ENCODE assay signal across 13 cellular contexts in the genomic region with DNA sequence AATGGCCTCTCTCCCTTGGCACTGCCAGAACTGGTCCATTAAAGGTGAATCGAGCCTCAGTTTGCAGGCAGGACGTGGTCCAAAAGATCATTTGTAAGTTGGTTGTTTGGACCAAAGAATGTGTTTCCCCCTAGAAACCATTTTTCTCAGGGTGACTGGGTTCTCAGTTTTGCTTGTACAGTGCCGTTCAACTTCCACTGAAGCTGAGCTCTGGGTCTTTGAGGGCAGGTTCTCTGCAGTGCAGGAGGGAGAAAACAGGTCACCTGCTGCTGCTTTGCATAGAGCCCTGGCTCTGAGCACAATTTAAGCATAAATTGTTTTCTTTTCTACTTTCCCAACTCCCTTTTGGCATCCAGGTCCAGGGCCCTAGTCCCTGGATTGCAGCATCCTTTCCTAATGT. TPM values are rescaled to one million over a fixed set of nuclear protein-coding genes. Genes with fewer than 3 reads are reported as not detected.
DNase-seq lines count a peak whose midpoint lies in the region; ATAC-seq and TF ChIP-seq lines count a peak whose summit lies in the region.
"Had no signal": no experiment of that assay in that cellular context is flagged by ENCODE, and none has a peak within 500 bp of the region (broad histone marks: within the 10 kb centered on the region; RNA-seq: fewer than 3 reads in every experiment).

No MANE protein-coding gene starts in this region.

- BruUV-seq in OCI-LY7 (replicated peaks; lab: Mats Ljungman, UMichigan) = no TSS peak

- H3K4me1 ChIP-seq in OCI-LY7 (ENCODE audit: insufficient read depth, low read length, poor library complexity, severe bottlenecking) = peaks cover 89% of the 10 kb centered on the region
- H3K4me1 ChIP-seq in esophagus (ENCODE audit: control insufficient read depth in 2 of 2, insufficient read depth in 2 of 2, low read length in 1 of 2) = no peaks in the 10 kb centered on the region
- H3K4me1 ChIP-seq in upper lobe of left lung = peaks cover 0 to 23% (median 12%) of the 10 kb centered on the region in 4 donors
- H3K4me1 ChIP-seq in endodermal cell (ENCODE audit: control insufficient read depth, insufficient read depth, low read length) = no peaks in the 10 kb centered on the region

- no peak for TF ChIP-seq POLR2A in upper lobe of left lung (IDR thresholded peaks at IDR 0.05)

- H3K4me1 Mint-ChIP-seq in endodermal cell = peaks cover 9% of the 10 kb centered on the region

- intact Hi-C loops in OCI-LY7 (cut with micrococcal nuclease; ENCODE audit: unreplicated experiment) = loop anchor here (1.0 kb wide), 1 partner anchor 34 kb away; no protein-coding TSS in a partner anchor

- ATAC-seq in upper lobe of left lung (ENCODE audit: low FRiP score in 2 of 2) (no peak), HG03432 (IDR thresholded peaks at IDR 0.05; ENCODE audit: unreplicated experiment) (no peak)
- ATAC-seq: GM23338, Panc1 had no signal

- no peak overlapping the region for H3K27ac Mint-ChIP-seq in endodermal cell
- H3K27ac Mint-ChIP-seq: GM23338, nephron had no signal

- no peak overlapping the region for H3K4me3 Mint-ChIP-seq in endodermal cell
- H3K4me3 Mint-ChIP-seq: GM23338, nephron had no signal

- no peak for TF ChIP-seq CTCF in OCI-LY7 (conservative IDR thresholded peaks at IDR 0.05; ENCODE audit: low read length)
- TF ChIP-seq CTCF in upper lobe of left lung (IDR thresholded peaks at IDR 0.05) = no peak
- TF ChIP-seq CTCF in endodermal cell (conservative IDR thresholded peaks at IDR 0.05) = no peak

- H3K9me3 Mint-ChIP-seq in endodermal cell = no peaks in the 10 kb centered on the region
- H3K9me3 Mint-ChIP-seq: GM23338, nephron had no signal

- no peaks in the 10 kb centered on the region for H4K20me1 ChIP-seq in OCI-LY7 (ENCODE audit: insufficient read depth, low read length)

- H3K27me3 Mint-ChIP-seq in endodermal cell (ENCODE audit: insufficient read depth) = no peaks in the 10 kb centered on the region

- peaks cover 16% of the 10 kb centered on the region for H3K36me3 ChIP-seq in OCI-LY7 (ENCODE audit: insufficient read depth, low read length)
- no peaks in the 10 kb centered on the region for H3K36me3 ChIP-seq in esophagus (ENCODE audit: control insufficient read depth in 2 of 2, insufficient read depth in 2 of 2, low read length in 1 of 2)
- no peaks in the 10 kb centered on the region for H3K36me3 ChIP-seq in upper lobe of left lung
- no peaks in the 10 kb centered on the region for H3K36me3 ChIP-seq in endodermal cell (ENCODE audit: control insufficient read depth, insufficient read depth, low read length)

- no peaks in the 10 kb centered on the region for H3K27me3 ChIP-seq in esophagus (ENCODE audit: control insufficient read depth in 1 of 2, insufficient read depth in 2 of 2, low read length in 2 of 2)
- H3K27me3 ChIP-seq in upper lobe of left lung = no peaks in the 10 kb centered on the region
- no peaks in the 10 kb centered on the region for H3K27me3 ChIP-seq in endodermal cell (ENCODE audit: control insufficient read depth, insufficient read depth, low read length, poor library complexity, severe bottlenecking)

- POLR2A ChIA-PET in OCI-LY7 (lab: Charles Lee) = interaction anchor here (0.5 to 5.0 kb wide), 9 partner anchors 9 to 1086 kb away, joined by 3 to 62 read pairs (median 6); partner anchors contain the start of genes AMZ2 and WIPI1

- peak overlapping the region; percentile 84 for H3K4me2 ChIP-seq in OCI-LY7 (ENCODE audit: low read length)
- H3K4me2 ChIP-seq: GM23338 had no signal

- H3K79me2 ChIP-seq in OCI-LY7 (ENCODE audit: insufficient read depth, low read depth, low read length) = peaks cover 80% of the 10 kb centered on the region

- CTCF ChIA-PET in OCI-LY7 (lab: Charles Lee; ENCODE audit: unreplicated experiment) = no interaction called here

- H2AFZ ChIP-seq in OCI-LY7 (ENCODE audit: low read length) = no peak overlapping the region; the same call in 1 of the 2 replicates
- H2AFZ ChIP-seq: GM23338 had no signal

- H3K9ac ChIP-seq in endodermal cell (ENCODE audit: extremely low read depth, low read length, poor library complexity, severe bottlenecking) = no peak overlapping the region

- TF ChIP-seq EP300 in upper lobe of left lung (IDR thresholded peaks at IDR 0.05) = no peak

- H3K9me2 ChIP-seq in OCI-LY7 (ENCODE audit: insufficient read depth, low read length) = no peaks in the 10 kb centered on the region

- 69 to 77% methylated on average over 3 of the region's 3 CpGs for WGBS in esophagus, 2 donors
- 45 to 70% methylated on average over 3 of the region's 3 CpGs for WGBS in upper lobe of left lung, 2 donors
- 82 to 89% methylated on average over 3 of the region's 3 CpGs for WGBS in endodermal cell (ENCODE audit: insufficient coverage in 1 of 2, insufficient read length in 1 of 2), 2 experiments

- peak overlapping the region; percentile 65 for H3K4me3 ChIP-seq in OCI-LY7 (ENCODE audit: low read depth, low read length, poor library complexity, severe bottlenecking)
- H3K4me3 ChIP-seq in esophagus (ENCODE audit: low read depth in 1 of 2, low read length in 2 of 2) = no peak overlapping the region
- no peak overlapping the region for H3K4me3 ChIP-seq in upper lobe of left lung
- no peak overlapping the region for H3K4me3 ChIP-seq in endodermal cell (ENCODE audit: low read length)
- H3K4me3 ChIP-seq: GM23338 had no signal

- DNase-seq in stimulated activated CD4-positive, alpha-beta T cell treated with anti-CD3 and anti-CD28 coated beads, Interleukin-15, amount 100 ng/mL, for 24 hours = peak; percentile 47
- DNase-seq in stimulated activated CD4-positive, alpha-beta T cell treated with anti-CD3 and anti-CD28 coated beads, Interleukin-12 subunit alpha, Interleukin-12 subunit beta, amount 100 ng/mL, for 4 hours = no peak
- DNase-seq in OCI-LY7 (ENCODE audit: low spot score) (peak; percentile 63), upper lobe of left lung (no peak), endodermal cell (no peak), NCI-H1694 treated with DMSO at 0.1 percent for 48 hours (lab: John Stamatoyannopoulos, UW) (no peak)
- DNase-seq: NCI-H1694 had no signal

- no peaks in the 10 kb centered on the region for H3K36me3 Mint-ChIP-seq in endodermal cell (ENCODE audit: low read depth)

- H3K9me3 ChIP-seq in OCI-LY7 (ENCODE audit: low read length) (peaks cover 8% of the 10 kb centered on the region; the same call in 1 of the 2 replicates), esophagus (ENCODE audit: control insufficient read depth in 2 of 2, insufficient read depth in 1 of 2, low read depth in 1 of 2, low read length in 1 of 2) (no peaks in the 10 kb centered on the region), upper lobe of left lung (no peaks in the 10 kb centered on the region), endodermal cell (ENCODE audit: control insufficient read depth, low read length) (no peaks in the 10 kb centered on the region)

- H3K27ac ChIP-seq in OCI-LY7 (ENCODE audit: low read depth, low read length, poor library complexity, severe bottlenecking) (peak overlapping the region; percentile 96), esophagus (ENCODE audit: low read depth in 2 of 2, low read length in 1 of 2) (peak overlapping the region; percentile 49 to 53), upper lobe of left lung (peak overlapping the region; percentile 18 to 90 (median 74)), endodermal cell (ENCODE audit: low read depth, low read length) (no peak overlapping the region)
- H3K27ac ChIP-seq: HL-60 had no signal

RNA-seq across cellular contexts. Expression of gene AMZ2, which starts 8.9 kb away (rescaled TPM):
- 105 and 117 TPM in 2 replicates for total RNA-seq in OCI-LY7 (2014; rRNA removed; shearing (Covaris generic))
- total RNA-seq in OCI-LY7 (2022) (248 and 285 TPM in 2 replicates), upper lobe of left lung (10 to 100 TPM; 19.4 to 50.3 (median 45.8) TPM), endodermal cell (10 to 100 TPM; 64.0 to 89.4 TPM)
- 10 to 100 TPM; 32.2 to 37.7 TPM for polyA plus RNA-seq in esophagus
- polyA plus RNA-seq in endodermal cell (2013, experiment 1 of 2) = 88.9 TPM
- polyA plus RNA-seq in endodermal cell (2013, experiment 2 of 2) = 86.9 TPM

RNA-seq across cellular contexts. Expression of gene SLC16A6, which starts 52.0 kb away (rescaled TPM):
- 3.7 and 4.5 TPM in 2 replicates for total RNA-seq in OCI-LY7 (2014; rRNA removed; shearing (Covaris generic))
- total RNA-seq in OCI-LY7 (2022) (15.4 and 18.9 TPM in 2 replicates), upper lobe of left lung (1 to 10 TPM; 2.4 to 9.9 (median 6.5) TPM), endodermal cell (under 1 TPM; 0.18 to 0.58 TPM)
- 1 to 10 TPM; 4.0 to 9.7 TPM for polyA plus RNA-seq in esophagus
- polyA plus RNA-seq in endodermal cell (2013, experiment 1 of 2) = 0.32 TPM
- 0.37 TPM for polyA plus RNA-seq in endodermal cell (2013, experiment 2 of 2)
- total RNA-seq: GM23338 had no signal
- polyA plus RNA-seq: GM23338 had no signal

RNA-seq across cellular contexts. Expression of gene ARSG, which starts 52.4 kb away (rescaled TPM):
- total RNA-seq in OCI-LY7 (2014; rRNA removed; shearing (Covaris generic)) = 24.2 and 26.1 TPM in 2 replicates
- total RNA-seq in OCI-LY7 (2022) (51.6 and 53.0 TPM in 2 replicates), upper lobe of left lung (10 to 100 TPM in 2 of 6 donors, 1 to 10 TPM in 4; 3.6 to 16.8 (median 7.7) TPM), endodermal cell (10 to 100 TPM in 1 of 2 donors, 1 to 10 TPM in 1; 4.4 to 14.1 TPM)
- 1 to 10 TPM; 2.8 to 3.5 TPM for polyA plus RNA-seq in esophagus
- polyA plus RNA-seq in endodermal cell (2013, experiment 1 of 2) = 6.2 TPM
- 5.0 TPM for polyA plus RNA-seq in endodermal cell (2013, experiment 2 of 2)

Comparison
In these comparisons a context has a peak if more than half of its experiments do, and no peak if none do; other contexts are left out.
1. DNase-seq: peak in stimulated activated CD4-positive, alpha-beta T cell treated with anti-CD3 and anti-CD28 coated beads, Interleukin-15, amount 100 ng/mL, for 24 hours (single experiment) and OCI-LY7 (single experiment); none in stimulated activated CD4-positive, alpha-beta T cell treated with anti-CD3 and anti-CD28 coated beads, Interleukin-12 subunit alpha, Interleukin-12 subunit beta, amount 100 ng/mL, for 4 hours (single experiment), upper lobe of left lung (0 of 2), endodermal cell (single experiment) and NCI-H1694 treated with DMSO at 0.1 percent for 48 hours (single experiment).